ENCODE assay signal across 26 cellular contexts in genomic region chr17:80225230-80225629, GRCh38. TPM values are rescaled to one million over a fixed set of nuclear protein-coding genes. Genes with fewer than 3 reads are reported as not detected.
A peak's percentile ranks its signal among the peaks of the same experiment; 100 is the strongest.
DNase-seq lines count a peak whose midpoint lies in the region; ATAC-seq and TF ChIP-seq lines count a peak whose summit lies in the region.
"Had no signal": no experiment of that assay in that cellular context is flagged by ENCODE, and none has a peak within 500 bp of the region (broad histone marks: within the 10 kb centered on the region; RNA-seq: fewer than 3 reads in every experiment).

No MANE protein-coding gene starts in this region.

- H3K27ac Mint-ChIP-seq in endothelial cell (ENCODE audit: unreplicated experiment): no peak overlapping the region

- no peak for TF ChIP-seq CTCF in left ventricle myocardium inferior (IDR thresholded peaks at IDR 0.05; ENCODE audit: borderline replicate concordance)
- no peak for TF ChIP-seq CTCF in endothelial cell (IDR thresholded peaks at IDR 0.05; ENCODE audit: unreplicated experiment)

- no peak overlapping the region for H3K23ac ChIP-seq in neuronal stem cell (ENCODE audit: low read depth, low read length, poor library complexity)

- peaks cover 2% of the 10 kb centered on the region for H3K79me1 ChIP-seq in neuronal stem cell (ENCODE audit: low read depth, low read length)

- H3K27me3 Mint-ChIP-seq in endothelial cell (ENCODE audit: unreplicated experiment): peaks cover 6% of the 10 kb centered on the region
- H3K27me3 Mint-ChIP-seq: CD4-positive, alpha-beta memory T cell; IgD-negative memory B cell had no signal

- DNase-seq in Right ventricle myocardium inferior (ENCODE audit: missing footprints): peak; percentile 13
- no peak for DNase-seq in left ventricle myocardium inferior
- no peak for DNase-seq in neuronal stem cell (ENCODE audit: low spot score)
- no peak for DNase-seq in endothelial cell (ENCODE audit: low spot score)
- DNase-seq in HuH-7.5 (ENCODE audit: low spot score): no peak
- no peak for DNase-seq in HUDEP-2 (lab: John Stamatoyannopoulos, UW; ENCODE audit: unreplicated experiment in 76 of 76)
- DNase-seq: ACHN; Caco-2; CD4-positive, alpha-beta memory T cell; DMS 273 treated with DMSO at 0.1 percent for 48 hours; DMS79 treated with DMSO at 0.1 percent for 48 hours; GOT3; Karpas-422; MV-4-11; NCI-H1694; NCI-H2081; NCI-H2171 treated with DMSO at 0.1 percent for 48 hours; NCI-H524 treated with DMSO at 0.1 percent for 48 hours; OCI-M1 had no signal

- no peak overlapping the region for H3K4me3 Mint-ChIP-seq in endothelial cell (ENCODE audit: unreplicated experiment)
- H3K4me3 Mint-ChIP-seq: CD4-positive, alpha-beta memory T cell had no signal

- H3K36me3 ChIP-seq in left ventricle myocardium inferior: peaks cover 26% of the 10 kb centered on the region
- H3K36me3 ChIP-seq in HUES6 (ENCODE audit: control insufficient read depth, insufficient read depth, low read length): peaks cover 5% of the 10 kb centered on the region
- H3K36me3 ChIP-seq in iPS-15b (ENCODE audit: control insufficient read depth, insufficient read depth, low read length): peaks cover 10% of the 10 kb centered on the region
- H3K36me3 ChIP-seq in neuronal stem cell (replicated peaks in 1 of 2; ENCODE audit: control insufficient read depth in 2 of 2, insufficient read depth in 2 of 2, low read length in 2 of 2): peaks cover 5 to 25% of the 10 kb centered on the region in 2 donors
- H3K36me3 ChIP-seq: BLaER1 had no signal

- H2BK15ac ChIP-seq in neuronal stem cell (ENCODE audit: low read length): no peak overlapping the region

- H2AFZ ChIP-seq in neuronal stem cell (ENCODE audit: low read length): no peak overlapping the region

- no peaks in the 10 kb centered on the region for H3K9me3 ChIP-seq in left ventricle myocardium inferior (replicated peaks)
- H3K9me3 ChIP-seq in HUES6 (ENCODE audit: control insufficient read depth, insufficient read depth, low read depth, low read length): no peaks in the 10 kb centered on the region
- H3K9me3 ChIP-seq in iPS-15b (ENCODE audit: control insufficient read depth, insufficient read depth, low read length): no peaks in the 10 kb centered on the region
- peaks cover 0 to under 1% of the 10 kb centered on the region in 2 donors for H3K9me3 ChIP-seq in neuronal stem cell (replicated peaks in 1 of 2; ENCODE audit: control insufficient read depth in 2 of 2, insufficient read depth in 1 of 2, low read depth in 1 of 2, low read length in 2 of 2)
- H3K9me3 ChIP-seq: BLaER1, Caco-2, SJSA1 had no signal

- no peak overlapping the region for H2BK5ac ChIP-seq in neuronal stem cell (ENCODE audit: low read length)

- H3K27me3 ChIP-seq in left ventricle myocardium inferior (ENCODE audit: low read depth): no peaks in the 10 kb centered on the region
- H3K27me3 ChIP-seq in HUES6 (ENCODE audit: control insufficient read depth, insufficient read depth, low read length): no peaks in the 10 kb centered on the region
- H3K27me3 ChIP-seq in iPS-15b (ENCODE audit: control insufficient read depth, insufficient read depth, low read length): no peaks in the 10 kb centered on the region
- H3K27me3 ChIP-seq in neuronal stem cell (ENCODE audit: control insufficient read depth in 3 of 3, insufficient read depth in 3 of 3, low read depth in 1 of 3, low read length in 3 of 3): no peaks in the 10 kb centered on the region
- H3K27me3 ChIP-seq: SJSA1 had no signal

- H2BK12ac ChIP-seq in neuronal stem cell (ENCODE audit: low read length): no peak overlapping the region

- no peak overlapping the region for H4K8ac ChIP-seq in neuronal stem cell (ENCODE audit: low read depth, low read length)

- intact Hi-C loops in Right ventricle myocardium inferior (cut with DNase I) (no loop called here), left ventricle myocardium inferior (cut with micrococcal nuclease) (no loop called here)

- ATAC-seq in Right ventricle myocardium inferior: no peak
- ATAC-seq: GM12878 had no signal

- H3K14ac ChIP-seq in neuronal stem cell (ENCODE audit: low read length): no peak overlapping the region

- H3K9me3 Mint-ChIP-seq in endothelial cell (ENCODE audit: unreplicated experiment): no peaks in the 10 kb centered on the region
- H3K9me3 Mint-ChIP-seq: IgD-negative memory B cell had no signal

- no CpG with 5 or more reads among the region's 6 CpGs for WGBS in neuronal stem cell (ENCODE audit: extremely low coverage in 2 of 2, insufficient read length in 2 of 2, insufficient replicate concordance in 1 of 2), 2 donors

- no peak overlapping the region for H3K4me2 ChIP-seq in neuronal stem cell (ENCODE audit: insufficient read depth, low read length, poor library complexity, severe bottlenecking)
- H3K4me2 ChIP-seq: BLaER1 had no signal

- H3K36me3 Mint-ChIP-seq in endothelial cell (ENCODE audit: low read depth, unreplicated experiment): peaks cover 36% of the 10 kb centered on the region

- H3K4me1 ChIP-seq in left ventricle myocardium inferior (peaks cover 17% of the 10 kb centered on the region), HUES6 (ENCODE audit: control insufficient read depth, insufficient read depth, low read length) (peaks cover 21% of the 10 kb centered on the region), iPS-15b (ENCODE audit: control insufficient read depth, insufficient read depth, low read length) (peaks cover 3% of the 10 kb centered on the region), neuronal stem cell (ENCODE audit: control insufficient read depth in 2 of 2, insufficient read depth in 1 of 2, low read depth in 1 of 2, low read length in 2 of 2) (peaks cover 4 to 9% of the 10 kb centered on the region in 2 donors)

- H3K18ac ChIP-seq in neuronal stem cell (ENCODE audit: low read length): peak overlapping the region; percentile 28

- no peak overlapping the region for H3K9ac ChIP-seq in HUES6 (ENCODE audit: low read length)
- no peak overlapping the region for H3K9ac ChIP-seq in iPS-15b (ENCODE audit: low read depth, low read length)
- no peak overlapping the region for H3K9ac ChIP-seq in neuronal stem cell (ENCODE audit: low read depth, low read length, poor library complexity)
- H3K9ac ChIP-seq: BLaER1 had no signal

- H4K91ac ChIP-seq in neuronal stem cell (ENCODE audit: low read depth, low read length, poor library complexity): no peak overlapping the region

- H2BK120ac ChIP-seq in neuronal stem cell (ENCODE audit: low read depth, low read length): no peak overlapping the region

- peaks cover 7% of the 10 kb centered on the region for H3K4me1 Mint-ChIP-seq in endothelial cell (ENCODE audit: unreplicated experiment)

- H3K4ac ChIP-seq in neuronal stem cell (ENCODE audit: low read length): no peak overlapping the region

- H3K27ac ChIP-seq in left ventricle myocardium inferior (replicated peaks) (no peak overlapping the region), HUES6 (ENCODE audit: low read depth, low read length) (peak overlapping the region; percentile 9; the same call in 1 of the 2 replicates), neuronal stem cell (replicated peaks; ENCODE audit: low read length) (no peak overlapping the region)
- H3K27ac ChIP-seq: 22Rv1, BLaER1, SJSA1 had no signal

- H3K4me3 ChIP-seq in left ventricle myocardium inferior (no peak overlapping the region), HUES6 (ENCODE audit: low read depth, low read length) (0 out of 2 replicates have a peak overlapping the region, but pooled peaks have one; percentile 7), iPS-15b (ENCODE audit: low read depth, low read length) (peak overlapping the region; percentile 8), neuronal stem cell (ENCODE audit: low read length in 2 of 2) (no peak overlapping the region)
- H3K4me3 ChIP-seq: BLaER1, GM12878, SJSA1 had no signal

- no peak overlapping the region for H2AK5ac ChIP-seq in neuronal stem cell (ENCODE audit: low read depth, low read length)

RNA-seq across cellular contexts. Expression of gene SLC26A11, which starts 5.0 kb away (rescaled TPM):
- total RNA-seq in Right ventricle myocardium inferior: 3.9 TPM
- 4.1 TPM for total RNA-seq in left ventricle myocardium inferior
- 14.4 TPM for polyA plus RNA-seq in neuronal stem cell (2013, experiment 1 of 2)
- 14.7 TPM for polyA plus RNA-seq in neuronal stem cell (2013, experiment 2 of 2)
- total RNA-seq in endothelial cell (ENCODE audit: unreplicated experiment): 50.1 TPM

RNA-seq across cellular contexts. Expression of gene SGSH, which starts 5.1 kb away (rescaled TPM):
- total RNA-seq in Right ventricle myocardium inferior (12.4 TPM), left ventricle myocardium inferior (10.9 TPM), endothelial cell (ENCODE audit: unreplicated experiment) (76.0 TPM)
- polyA plus RNA-seq in neuronal stem cell (2013, experiment 1 of 2): 8.1 TPM
- polyA plus RNA-seq in neuronal stem cell (2013, experiment 2 of 2): 7.7 TPM

RNA-seq across cellular contexts. Expression of gene RNF213, which starts 35.4 kb away (rescaled TPM):
- 28.6 TPM for total RNA-seq in Right ventricle myocardium inferior
- 25.6 TPM for total RNA-seq in left ventricle myocardium inferior
- polyA plus RNA-seq in neuronal stem cell (2013, experiment 1 of 2): 17.4 TPM
- 18.4 TPM for polyA plus RNA-seq in neuronal stem cell (2013, experiment 2 of 2)
- 110 TPM for total RNA-seq in endothelial cell (ENCODE audit: unreplicated experiment)

RNA-seq across cellular contexts. Expression of gene CARD14, which starts 55.4 kb away (rescaled TPM):
- total RNA-seq in Right ventricle myocardium inferior: not detected
- total RNA-seq in left ventricle myocardium inferior: 0.49 TPM
- polyA plus RNA-seq in neuronal stem cell (2013, experiment 1 of 2): 0.20 TPM
- 0.22 TPM for polyA plus RNA-seq in neuronal stem cell (2013, experiment 2 of 2)
- 0.64 TPM for total RNA-seq in endothelial cell (ENCODE audit: unreplicated experiment)
- total RNA-seq: GM12878, SJSA1 had no signal
- polyA plus RNA-seq: IgD-negative memory B cell had no signal

Comparison
In these comparisons a context has a peak if more than half of its experiments do, and no peak if none do; other contexts are left out.
1. H3K4me3 ChIP-seq: peak in HUES6 (single experiment) and iPS-15b (single experiment); none in left ventricle myocardium inferior (single experiment) and neuronal stem cell (0 of 2).
2. RNA of gene SLC26A11, which starts 5.0 kb away (total RNA-seq): 50.1 TPM in endothelial cell (single experiment); 4.1 TPM in left ventricle myocardium inferior (single experiment) and 3.9 TPM in Right ventricle myocardium inferior (single experiment); every median in the first group is over 10 times any median in the second.